ENCODE assay signal across 23 cellular contexts in the genomic region with DNA sequence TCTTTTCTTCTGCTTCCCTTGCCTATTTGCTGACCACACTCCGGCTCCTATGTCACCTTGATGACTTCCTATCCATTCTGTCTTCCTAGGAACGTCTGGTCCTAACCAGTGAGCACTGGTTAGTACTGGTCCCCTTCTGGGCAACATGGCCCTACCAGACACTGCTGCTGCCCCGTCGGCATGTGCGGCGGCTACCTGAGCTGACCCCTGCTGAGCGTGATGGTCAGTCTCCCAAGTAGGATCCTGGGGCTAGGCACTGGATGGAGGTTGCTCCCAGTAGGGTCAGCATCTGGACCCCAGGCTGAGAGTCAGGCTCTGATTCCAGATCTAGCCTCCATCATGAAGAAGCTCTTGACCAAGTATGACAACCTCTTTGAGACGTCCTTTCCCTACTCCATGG. TPM values are rescaled to one million over a fixed set of nuclear protein-coding genes. Genes with fewer than 3 reads are reported as not detected.
DNase-seq lines count a peak whose midpoint lies in the region; ATAC-seq and TF ChIP-seq lines count a peak whose summit lies in the region.
"Had no signal": no experiment of that assay in that cellular context is flagged by ENCODE, and none has a peak within 500 bp of the region (broad histone marks: within the 10 kb centered on the region; RNA-seq: fewer than 3 reads in every experiment).

No MANE protein-coding gene starts in this region.

- no peaks in the 10 kb centered on the region for H3K9me3 Mint-ChIP-seq in stimulated activated naive CD8-positive, alpha-beta T cell treated with anti-CD3 and anti-CD28 coated beads, Interleukin-15, Interleukin-2, amounts not matched to agents 100 ng/mL and 50 ng/mL, for 24 hours
- H3K9me3 Mint-ChIP-seq in stimulated activated naive CD8-positive, alpha-beta T cell treated with anti-CD3 and anti-CD28 coated beads, Interleukin-15, amount 100 ng/mL, for 72 hours = no peaks in the 10 kb centered on the region
- H3K9me3 Mint-ChIP-seq in activated CD4-positive, alpha-beta memory T cell treated with anti-CD3 and anti-CD28 coated beads for 36 hours = no peaks in the 10 kb centered on the region
- H3K9me3 Mint-ChIP-seq in type B pancreatic cell = no peaks in the 10 kb centered on the region
- H3K9me3 Mint-ChIP-seq: activated B cell treated with CpG ODN at 0.5 μM for 24 hours, memory B cell had no signal

- no peak for ATAC-seq in stimulated activated naive CD8-positive, alpha-beta T cell treated with anti-CD3 and anti-CD28 coated beads, Interleukin-15, amount 100 ng/mL, for 72 hours
- ATAC-seq: heart left ventricle had no signal

- no peaks in the 10 kb centered on the region for H3K27me3 Mint-ChIP-seq in stimulated activated naive CD8-positive, alpha-beta T cell treated with anti-CD3 and anti-CD28 coated beads, Interleukin-15, Interleukin-2, amounts not matched to agents 100 ng/mL and 50 ng/mL, for 24 hours
- no peaks in the 10 kb centered on the region for H3K27me3 Mint-ChIP-seq in stimulated activated naive CD8-positive, alpha-beta T cell treated with anti-CD3 and anti-CD28 coated beads, Interleukin-15, amount 100 ng/mL, for 72 hours
- H3K27me3 Mint-ChIP-seq in activated CD4-positive, alpha-beta memory T cell treated with anti-CD3 and anti-CD28 coated beads for 36 hours = no peaks in the 10 kb centered on the region
- H3K27me3 Mint-ChIP-seq in type B pancreatic cell = peaks cover 3% of the 10 kb centered on the region
- H3K27me3 Mint-ChIP-seq: activated B cell treated with CpG ODN at 0.5 μM for 24 hours, memory B cell had no signal

- WGBS in hepatocyte (ENCODE audit: low lambda C conversion rate, missing lambda C conversion rate) = 97% methylated on average over 8 of the region's 8 CpGs

- intact Hi-C loops in activated CD4-positive, alpha-beta memory T cell treated with anti-CD3 and anti-CD28 coated beads for 36 hours (cut with micrococcal nuclease) = no loop called here

- no peak for TF ChIP-seq CTCF in hepatocyte (IDR thresholded peaks at IDR 0.05; ENCODE audit: poor library complexity)
- TF ChIP-seq CTCF in type B pancreatic cell (conservative IDR thresholded peaks at IDR 0.05) = no peak

- POLR2A ChIA-PET in activated CD4-positive, alpha-beta memory T cell treated with anti-CD3 and anti-CD28 coated beads for 36 hours (lab: Charles Lee) = interaction anchor here (0.8 to 1.3 kb wide), 2 partner anchors 10 to 13 kb away, joined by 3 to 4 read pairs; no protein-coding TSS in a partner anchor

- peak overlapping the region; percentile 46 for H3K4me3 Mint-ChIP-seq in stimulated activated naive CD8-positive, alpha-beta T cell treated with anti-CD3 and anti-CD28 coated beads, Interleukin-15, Interleukin-2, amounts not matched to agents 100 ng/mL and 50 ng/mL, for 24 hours
- peak overlapping the region in 1 of 2 donors; percentile 29 for H3K4me3 Mint-ChIP-seq in stimulated activated naive CD8-positive, alpha-beta T cell treated with anti-CD3 and anti-CD28 coated beads, Interleukin-15, amount 100 ng/mL, for 72 hours
- H3K4me3 Mint-ChIP-seq in activated CD4-positive, alpha-beta memory T cell treated with anti-CD3 and anti-CD28 coated beads for 36 hours = peak overlapping the region; percentile 11
- peak overlapping the region; percentile 67 for H3K4me3 Mint-ChIP-seq in type B pancreatic cell
- H3K4me3 Mint-ChIP-seq: activated B cell treated with CpG ODN at 0.5 μM for 24 hours had no signal

- H3K36me3 Mint-ChIP-seq in stimulated activated naive CD8-positive, alpha-beta T cell treated with anti-CD3 and anti-CD28 coated beads, Interleukin-15, Interleukin-2, amounts not matched to agents 100 ng/mL and 50 ng/mL, for 24 hours (ENCODE audit: low read depth) = peaks cover 17% of the 10 kb centered on the region
- peaks cover 29% of the 10 kb centered on the region for H3K36me3 Mint-ChIP-seq in activated CD4-positive, alpha-beta memory T cell treated with anti-CD3 and anti-CD28 coated beads for 36 hours
- H3K36me3 Mint-ChIP-seq in type B pancreatic cell = peaks cover 9% of the 10 kb centered on the region

- no peaks in the 10 kb centered on the region for H4K20me1 ChIP-seq in hepatocyte (ENCODE audit: insufficient read depth, poor library complexity, severe bottlenecking)

- no peaks in the 10 kb centered on the region for H3K36me3 ChIP-seq in hepatocyte (replicated peaks; ENCODE audit: insufficient read depth, low read depth)

- H3K27ac Mint-ChIP-seq in stimulated activated naive CD8-positive, alpha-beta T cell treated with anti-CD3 and anti-CD28 coated beads, Interleukin-15, Interleukin-2, amounts not matched to agents 100 ng/mL and 50 ng/mL, for 24 hours = peak overlapping the region; percentile 18
- H3K27ac Mint-ChIP-seq in stimulated activated naive CD8-positive, alpha-beta T cell treated with anti-CD3 and anti-CD28 coated beads, Interleukin-15, amount 100 ng/mL, for 72 hours = no peak overlapping the region
- no peak overlapping the region for H3K27ac Mint-ChIP-seq in activated CD4-positive, alpha-beta memory T cell treated with anti-CD3 and anti-CD28 coated beads for 36 hours
- H3K27ac Mint-ChIP-seq in type B pancreatic cell = no peak overlapping the region
- H3K27ac Mint-ChIP-seq: activated B cell treated with CpG ODN at 0.5 μM for 24 hours, memory B cell had no signal

- peaks cover 48% of the 10 kb centered on the region for H3K4me1 ChIP-seq in hepatocyte (ENCODE audit: insufficient read depth)

- H3K4me2 ChIP-seq in hepatocyte = peak overlapping the region; percentile 97

- peaks cover 26% of the 10 kb centered on the region for H3K79me2 ChIP-seq in hepatocyte

- H3K27ac ChIP-seq in hepatocyte = no peak overlapping the region
- H3K27ac ChIP-seq: HL-60 had no signal

- H3K27me3 ChIP-seq in hepatocyte = no peaks in the 10 kb centered on the region
- H3K27me3 ChIP-seq: BE2C, heart left ventricle had no signal

- peaks cover 40% of the 10 kb centered on the region for H3K4me1 Mint-ChIP-seq in stimulated activated naive CD8-positive, alpha-beta T cell treated with anti-CD3 and anti-CD28 coated beads, Interleukin-15, Interleukin-2, amounts not matched to agents 100 ng/mL and 50 ng/mL, for 24 hours (ENCODE audit: low read depth)
- H3K4me1 Mint-ChIP-seq in stimulated activated naive CD8-positive, alpha-beta T cell treated with anti-CD3 and anti-CD28 coated beads, Interleukin-15, amount 100 ng/mL, for 72 hours = peaks cover 52% of the 10 kb centered on the region
- peaks cover 44% of the 10 kb centered on the region for H3K4me1 Mint-ChIP-seq in activated CD4-positive, alpha-beta memory T cell treated with anti-CD3 and anti-CD28 coated beads for 36 hours (ENCODE audit: low read depth)
- H3K4me1 Mint-ChIP-seq in type B pancreatic cell (ENCODE audit: unreplicated experiment) = peaks cover 45% of the 10 kb centered on the region

- CTCF ChIA-PET in activated CD4-positive, alpha-beta memory T cell treated with anti-CD3 and anti-CD28 coated beads for 36 hours (lab: Charles Lee) = interaction anchor here (1.4 to 4.2 kb wide), 3 partner anchors 13 to 54 kb away, joined by 5 to 104 read pairs (median 8); partner anchors contain the start of gene SIGMAR1

- no peak for DNase-seq in stimulated activated naive CD8-positive, alpha-beta T cell treated with anti-CD3 and anti-CD28 coated beads, Interleukin-15, amount 100 ng/mL, for 72 hours
- DNase-seq in activated CD4-positive, alpha-beta memory T cell treated with anti-CD3 and anti-CD28 coated beads for 36 hours = no peak
- DNase-seq in hepatocyte (ENCODE audit: low spot score) (no peak), type B pancreatic cell (ENCODE audit: extremely low spot score, unreplicated experiment) (no peak), NCI-H1436 (lab: John Stamatoyannopoulos, UW) (no peak), T1000 (lab: John Stamatoyannopoulos, UW) (no peak)
- DNase-seq in central memory CD4-positive, alpha-beta T cell = no peak
- DNase-seq: activated B cell treated with CpG ODN at 0.5 μM for 24 hours; activated CD8-positive, alpha-beta memory T cell treated with anti-CD3 and anti-CD28 coated beads, Interleukin-2, amount 50 U/mL, for 48 hours; BE2C; caudate nucleus; DMS153; effector CD8-positive, alpha-beta T cell; heart left ventricle; IMR-90; NCI-H2029; NCI-H510A; SW 1271 had no signal

- no peaks in the 10 kb centered on the region for H3K9me3 ChIP-seq in hepatocyte (ENCODE audit: low read depth)
- H3K9me3 ChIP-seq: BE2C, heart left ventricle, thoracic aorta had no signal

- no peak overlapping the region for H2AFZ ChIP-seq in hepatocyte

- H3K9me2 ChIP-seq in hepatocyte (replicated peaks; ENCODE audit: insufficient read depth) = no peaks in the 10 kb centered on the region

- H3K4me3 ChIP-seq in hepatocyte = no peak overlapping the region

RNA-seq across cellular contexts. Expression of gene GALT, which starts 2.2 kb away (rescaled TPM):
- 10 to 100 TPM; 56.0 to 59.2 TPM for total RNA-seq in activated CD4-positive, alpha-beta memory T cell treated with anti-CD3 and anti-CD28 coated beads for 36 hours
- total RNA-seq in hepatocyte (46.1 and 53.2 TPM in 2 replicates), type B pancreatic cell (ENCODE audit: low replicate concordance) (48.8 and 70.5 TPM in 2 replicates)
- polyA plus RNA-seq in hepatocyte = 119 and 121 TPM in 2 replicates

RNA-seq across cellular contexts. Expression of gene IL11RA, which starts 3.3 kb away (rescaled TPM):
- total RNA-seq in activated CD4-positive, alpha-beta memory T cell treated with anti-CD3 and anti-CD28 coated beads for 36 hours = 10 to 100 TPM; 19.3 to 22.1 TPM
- total RNA-seq in hepatocyte = 69.4 and 74.6 TPM in 2 replicates
- 91.8 and 97.2 TPM in 2 replicates for polyA plus RNA-seq in hepatocyte
- total RNA-seq in type B pancreatic cell (ENCODE audit: low replicate concordance) = 10.8 and 53.8 TPM in 2 replicates

RNA-seq across cellular contexts. Expression of gene SIGMAR1, which starts 11.1 kb away (rescaled TPM):
- 10 to 100 TPM; 65.9 to 67.6 TPM for total RNA-seq in activated CD4-positive, alpha-beta memory T cell treated with anti-CD3 and anti-CD28 coated beads for 36 hours
- total RNA-seq in hepatocyte (126 and 141 TPM in 2 replicates), type B pancreatic cell (ENCODE audit: low replicate concordance) (59.0 and 79.7 TPM in 2 replicates)
- polyA plus RNA-seq in hepatocyte = 212 and 240 TPM in 2 replicates

RNA-seq across cellular contexts. Expression of gene CCL27, which starts 13.8 kb away (rescaled TPM):
- under 1 TPM in 1 of 2 experiments, not detected in 1; 0.80 TPM for total RNA-seq in activated CD4-positive, alpha-beta memory T cell treated with anti-CD3 and anti-CD28 coated beads for 36 hours
- not detected in 2 replicates for total RNA-seq in hepatocyte
- 0.81 TPM in 1 of 2 replicates, not detected in the other for polyA plus RNA-seq in hepatocyte
- total RNA-seq in type B pancreatic cell (ENCODE audit: low replicate concordance) = 0.43 and 1.1 TPM in 2 replicates
- total RNA-seq: activated B cell treated with CpG ODN at 0.5 μM for 24 hours, fibroblast of lung, thoracic aorta had no signal
- polyA plus RNA-seq: fibroblast of lung had no signal

RNA-seq across cellular contexts. Expression of gene ARID3C, which starts 19.8 kb away (rescaled TPM):
- total RNA-seq in activated CD4-positive, alpha-beta memory T cell treated with anti-CD3 and anti-CD28 coated beads for 36 hours = under 1 TPM; 0.14 to 0.17 TPM
- total RNA-seq in hepatocyte (0.27 TPM in 1 of 2 replicates, not detected in the other), type B pancreatic cell (ENCODE audit: low replicate concordance) (0.26 TPM in 1 of 2 replicates, not detected in the other)
- polyA plus RNA-seq in hepatocyte = 0.21 TPM in 1 of 2 replicates, not detected in the other
- total RNA-seq: activated B cell treated with CpG ODN at 0.5 μM for 24 hours, IMR-90, thoracic aorta had no signal
- polyA plus RNA-seq: fibroblast of lung, heart left ventricle had no signal
